In genomic region chrX:3697701-3698279, GRCh38 we compare ENCODE assay signal across 9 cellular contexts. TPM values are rescaled to one million over a fixed set of nuclear protein-coding genes. Genes with fewer than 3 reads are reported as not detected.
DNase-seq lines count a peak whose midpoint lies in the region; ATAC-seq and TF ChIP-seq lines count a peak whose summit lies in the region.
"Had no signal": no experiment of that assay in that cellular context is flagged by ENCODE, and none has a peak within 500 bp of the region (broad histone marks: within the 10 kb centered on the region; RNA-seq: fewer than 3 reads in every experiment).

No MANE protein-coding gene starts in this region.

- H3K9me3 ChIP-seq in tibial nerve = no peaks in the 10 kb centered on the region

- ATAC-seq in HG03025 (IDR thresholded peaks at IDR 0.05; ENCODE audit: low FRiP score, unreplicated experiment) = no peak
- ATAC-seq in GM21381 (IDR thresholded peaks at IDR 0.05; ENCODE audit: unreplicated experiment) = no peak
- ATAC-seq in GM18498 (IDR thresholded peaks at IDR 0.05; ENCODE audit: unreplicated experiment) = no peak

- TF ChIP-seq CTCF in tibial nerve (IDR thresholded peaks at IDR 0.05) = no peak

- peak; percentile 64 to 90 for TF ChIP-seq EP300 in tibial nerve (IDR thresholded peaks at IDR 0.05)

- H3K4me1 Mint-ChIP-seq in activated T-cell treated with anti-CD3 and anti-CD28 coated beads, Interleukin-2, amount 50 U/mL, for 24 hours (ENCODE audit: low read depth) = peaks cover 71% of the 10 kb centered on the region

- no peaks in the 10 kb centered on the region for H3K27me3 ChIP-seq in tibial nerve

- peaks cover 0 to 38% (median 15%) of the 10 kb centered on the region in 4 donors for H3K4me1 ChIP-seq in tibial nerve

- H3K27ac ChIP-seq in tibial nerve = peak overlapping the region; percentile 68 to 87 (median 82)

- no peaks in the 10 kb centered on the region for H3K27me3 Mint-ChIP-seq in activated T-cell treated with anti-CD3 and anti-CD28 coated beads, Interleukin-2, amount 50 U/mL, for 24 hours

- H3K27ac Mint-ChIP-seq in activated T-cell treated with anti-CD3 and anti-CD28 coated beads, Interleukin-2, amount 50 U/mL, for 24 hours = peak overlapping the region; percentile 18

- peak in 1 of 2 donors; percentile 15 for TF ChIP-seq POLR2A in tibial nerve (IDR thresholded peaks at IDR 0.05)

- no peak overlapping the region for H3K4me3 ChIP-seq in tibial nerve

- 21 to 40% methylated on average over 9 to 16 of the region's 16 CpGs for WGBS in tibial nerve, 2 donors

- no peaks in the 10 kb centered on the region for H3K36me3 ChIP-seq in tibial nerve

- no peak overlapping the region for H3K4me3 Mint-ChIP-seq in activated T-cell treated with anti-CD3 and anti-CD28 coated beads, Interleukin-2, amount 50 U/mL, for 24 hours

- H3K9me3 Mint-ChIP-seq in activated T-cell treated with anti-CD3 and anti-CD28 coated beads, Interleukin-2, amount 50 U/mL, for 24 hours = no peaks in the 10 kb centered on the region

- peaks cover 42% of the 10 kb centered on the region for H3K36me3 Mint-ChIP-seq in activated T-cell treated with anti-CD3 and anti-CD28 coated beads, Interleukin-2, amount 50 U/mL, for 24 hours (ENCODE audit: low read depth)

- DNase-seq in activated T-cell treated with anti-CD3 and anti-CD28 coated beads, Interleukin-2, amount 50 U/mL, for 24 hours = no peak
- no peak for DNase-seq in activated T-cell treated with anti-CD3 and anti-CD28 coated beads, Interleukin-2, amount 50 U/mL, for 1 hour
- DNase-seq in anterior cingulate cortex (lab: John Stamatoyannopoulos, UW) = peak in 47 of 58 donors; percentile 0 to 83 (median 30)
- DNase-seq in iris pigment epithelial cell (ENCODE audit: low read depth) = peak; percentile 74
- peak; percentile 40 to 41 for DNase-seq in tibial nerve (ENCODE audit: low spot score in 2 of 2)
- DNase-seq: DND-41 had no signal

RNA-seq across cellular contexts. Expression of gene PRKX, which starts 15.7 kb away (rescaled TPM):
- 10 to 100 TPM; 32.2 to 37.8 (median 34.1) TPM for total RNA-seq in tibial nerve

Comparison
In these comparisons a context has a peak if more than half of its experiments do, and no peak if none do; other contexts are left out.
1. DNase-seq: peak in anterior cingulate cortex (47 of 58), iris pigment epithelial cell (single experiment) and tibial nerve (2 of 2); none in activated T-cell treated with anti-CD3 and anti-CD28 coated beads, Interleukin-2, amount 50 U/mL, for 24 hours (single experiment) and activated T-cell treated with anti-CD3 and anti-CD28 coated beads, Interleukin-2, amount 50 U/mL, for 1 hour (single experiment).